14 cellular contexts compared by ENCODE assay signal in genomic region chr19:42089191-42089750, GRCh38. TPM values are rescaled to one million over a fixed set of nuclear protein-coding genes. Genes with fewer than 3 reads are reported as not detected.
DNase-seq lines count a peak whose midpoint lies in the region; ATAC-seq and TF ChIP-seq lines count a peak whose summit lies in the region.
"Had no signal": no experiment of that assay in that cellular context is flagged by ENCODE, and none has a peak within 500 bp of the region (broad histone marks: within the 10 kb centered on the region; RNA-seq: fewer than 3 reads in every experiment).

No MANE protein-coding gene starts in this region.

- H4K5ac ChIP-seq in mesendoderm (ENCODE audit: low read length): no peak overlapping the region

- H4K8ac ChIP-seq in mesendoderm (ENCODE audit: low read depth, low read length): no peak overlapping the region

- H2BK15ac ChIP-seq in mesendoderm (replicated peaks; ENCODE audit: low read depth): no peak overlapping the region

- H3K9ac ChIP-seq in mesendoderm (ENCODE audit: low read length): no peak overlapping the region

- CTCF ChIA-PET in WTC11 (lab: Charles Lee): no interaction called here

- no peak overlapping the region for H3K23ac ChIP-seq in mesendoderm (ENCODE audit: low read length)

- no peak overlapping the region for H2BK5ac ChIP-seq in mesendoderm (ENCODE audit: low read length)

- POLR2A ChIA-PET in WTC11 (lab: Charles Lee): no interaction called here

- H3K9me3 ChIP-seq in right atrium auricular region: no peaks in the 10 kb centered on the region
- H3K9me3 ChIP-seq in transverse colon: no peaks in the 10 kb centered on the region
- no peaks in the 10 kb centered on the region for H3K9me3 ChIP-seq in uterus
- H3K9me3 ChIP-seq: BE2C had no signal

- H3K27me3 ChIP-seq in right atrium auricular region: no peaks in the 10 kb centered on the region
- no peaks in the 10 kb centered on the region for H3K27me3 ChIP-seq in mesendoderm (ENCODE audit: insufficient read depth, low read length, poor library complexity)
- no peaks in the 10 kb centered on the region for H3K27me3 ChIP-seq in transverse colon
- no peaks in the 10 kb centered on the region for H3K27me3 ChIP-seq in uterus
- H3K27me3 ChIP-seq: BE2C had no signal

- no peak for TF ChIP-seq CTCF in right atrium auricular region (IDR thresholded peaks at IDR 0.05)
- TF ChIP-seq CTCF in WTC11 (IDR thresholded peaks at IDR 0.05): no peak
- TF ChIP-seq CTCF in transverse colon (IDR thresholded peaks at IDR 0.05): no peak
- TF ChIP-seq CTCF in uterus (IDR thresholded peaks at IDR 0.05): no peak

- no peaks in the 10 kb centered on the region for H3K36me3 ChIP-seq in right atrium auricular region
- no peaks in the 10 kb centered on the region for H3K36me3 ChIP-seq in mesendoderm (ENCODE audit: control insufficient read depth, insufficient read depth, low read length)
- H3K36me3 ChIP-seq in transverse colon: no peaks in the 10 kb centered on the region
- H3K36me3 ChIP-seq in uterus: no peaks in the 10 kb centered on the region

- no peak overlapping the region for H3K4me3 ChIP-seq in right atrium auricular region
- H3K4me3 ChIP-seq in mesendoderm (ENCODE audit: low read length): no peak overlapping the region
- no peak overlapping the region for H3K4me3 ChIP-seq in transverse colon
- no peak overlapping the region for H3K4me3 ChIP-seq in uterus

- H3K56ac ChIP-seq in mesendoderm (ENCODE audit: low read length): peak overlapping the region; percentile 52

- no CpG with 5 or more reads among the region's 13 CpGs for WGBS in mesendoderm (ENCODE audit: extremely low coverage, insufficient coverage, low lambda C conversion rate)
- 59 to 82% methylated on average over 4 to 13 of the region's 13 CpGs for WGBS in transverse colon (ENCODE audit: low coverage in 1 of 2), 2 donors

- no peaks in the 10 kb centered on the region for H3K79me1 ChIP-seq in mesendoderm (ENCODE audit: low read length)

- in situ Hi-C loops in transverse colon (cut with MboI; ENCODE audit: low pct_ligation_motif_present in 1 of 4, low pct_unique_long_range_greater_than_20kb in 1 of 4, low sequenced_read_pairs in 3 of 4): no loop called here

- DNase-seq in right atrium auricular region (ENCODE audit: low spot score) (no peak), Right ventricle myocardium superior (no peak), WTC11 (ENCODE audit: low spot score) (peak; percentile 54), mesendoderm (no peak), transverse colon (no peak), uterus (no peak), NCI-H510A (lab: John Stamatoyannopoulos, UW) (no peak)
- DNase-seq: anterior cingulate cortex; BE2C; NCI-H345; PC-3; stimulated activated CD4-positive, alpha-beta T cell treated with anti-CD3 and anti-CD28 coated beads, Interleukin-15, amount 100 ng/mL, for 24 hours had no signal

- H3K18ac ChIP-seq in mesendoderm (ENCODE audit: low read length): no peak overlapping the region

- no peaks in the 10 kb centered on the region for H3K79me2 ChIP-seq in mesendoderm (ENCODE audit: control insufficient read depth, insufficient read depth, low read length)

- no peak overlapping the region; the same call in 1 of the 2 replicates for H3K4me3 Mint-ChIP-seq in WTC11
- H3K4me3 Mint-ChIP-seq: neural crest cell had no signal

- no peaks in the 10 kb centered on the region for H3K36me3 Mint-ChIP-seq in WTC11

- H3K27ac Mint-ChIP-seq in WTC11: peak overlapping the region; percentile 73; the same call in 1 of the 2 replicates

- peaks cover 34% of the 10 kb centered on the region for H3K4me1 Mint-ChIP-seq in WTC11

- no peaks in the 10 kb centered on the region for H3K9me3 Mint-ChIP-seq in WTC11
- H3K9me3 Mint-ChIP-seq: neural crest cell had no signal

- no peak for TF ChIP-seq EP300 in transverse colon (IDR thresholded peaks at IDR 0.05; ENCODE audit: low read depth)

- intact Hi-C loops in Right ventricle myocardium superior (cut with DNase I): loop anchor here (10.0 kb wide), 1 partner anchor 94 kb away; the partner anchor contains the start of gene ATP1A3
- intact Hi-C loops in transverse colon (cut with DNase I; ENCODE audit: low total_unique reads): no loop called here
- intact Hi-C loops in uterus (cut with DNase I; ENCODE audit: low total_unique reads): no loop called here

- no peak overlapping the region for H3K4ac ChIP-seq in mesendoderm (ENCODE audit: low read depth, low read length)

- H3K27ac ChIP-seq in right atrium auricular region: peak overlapping the region; percentile 1 to 46
- H3K27ac ChIP-seq in mesendoderm (ENCODE audit: low read depth, low read length): no peak overlapping the region
- H3K27ac ChIP-seq in transverse colon: peak overlapping the region; percentile 50 to 57 (median 54)
- peak overlapping the region in 1 of 2 donors; percentile 21 for H3K27ac ChIP-seq in uterus

- H3K27me3 Mint-ChIP-seq in WTC11 (ENCODE audit: low read depth): no peaks in the 10 kb centered on the region

- ATAC-seq in Right ventricle myocardium superior (ENCODE audit: poor library complexity) (no peak), WTC11 (peak; percentile 32; the same call in 1 of the 2 replicates), GM21515 (IDR thresholded peaks at IDR 0.05; ENCODE audit: unreplicated experiment) (no peak)
- ATAC-seq: PC-3 had no signal

- H2BK120ac ChIP-seq in mesendoderm (ENCODE audit: low read depth, low read length): no peak overlapping the region

- peaks cover 0 to 14% of the 10 kb centered on the region in 2 donors for H3K4me1 ChIP-seq in right atrium auricular region
- H3K4me1 ChIP-seq in mesendoderm (ENCODE audit: control insufficient read depth, low read depth, low read length): no peaks in the 10 kb centered on the region
- H3K4me1 ChIP-seq in transverse colon: peaks cover 12 to 23% (median 19%) of the 10 kb centered on the region in 4 donors
- H3K4me1 ChIP-seq in uterus: no peaks in the 10 kb centered on the region

- H3K4me2 ChIP-seq in mesendoderm (ENCODE audit: low read length): no peak overlapping the region

- H2AK5ac ChIP-seq in mesendoderm (ENCODE audit: low read length): no peak overlapping the region

- TF ChIP-seq POLR2A in transverse colon (IDR thresholded peaks at IDR 0.05) (no peak), uterus (IDR thresholded peaks at IDR 0.05) (no peak)

TF ChIP-seq in WTC11, 78 proteins besides CTCF, POLR2A, EP300 and RAD21 (continues in another document):
- TF ChIP-seq RORB (CRISPR knock-in tag; IDR thresholded peaks at IDR 0.05): no peak
- no peak for TF ChIP-seq NFE2L1 (CRISPR knock-in tag; IDR thresholded peaks at IDR 0.05)
- no peak for TF ChIP-seq GTF2I (CRISPR knock-in tag; conservative IDR thresholded peaks at IDR 0.05)
- no peak for TF ChIP-seq ZNF263 (CRISPR knock-in tag; IDR thresholded peaks at IDR 0.05; ENCODE audit: low read depth)
- TF ChIP-seq ZSCAN18 (CRISPR knock-in tag; IDR thresholded peaks at IDR 0.05): no peak
- TF ChIP-seq HMGA2 (CRISPR knock-in tag; IDR thresholded peaks at IDR 0.05): no peak
- TF ChIP-seq ZNF219 (CRISPR knock-in tag; IDR thresholded peaks at IDR 0.05; ENCODE audit: borderline replicate concordance): no peak
- TF ChIP-seq NFATC4 (CRISPR knock-in tag; IDR thresholded peaks at IDR 0.05): no peak
- TF ChIP-seq MXD4 (CRISPR knock-in tag; IDR thresholded peaks at IDR 0.05; ENCODE audit: borderline replicate concordance): no peak
- TF ChIP-seq FOXK1 (CRISPR knock-in tag; IDR thresholded peaks at IDR 0.05): no peak
- TF ChIP-seq SMAD4 (CRISPR knock-in tag; IDR thresholded peaks at IDR 0.05): no peak
- no peak for TF ChIP-seq CBFB (CRISPR knock-in tag; IDR thresholded peaks at IDR 0.05; ENCODE audit: low read depth)
- TF ChIP-seq ZMAT4 (CRISPR knock-in tag; IDR thresholded peaks at IDR 0.05): no peak
- TF ChIP-seq JAZF1 (CRISPR knock-in tag; IDR thresholded peaks at IDR 0.05): no peak

RNA-seq across cellular contexts. Expression of gene ZNF574, which starts 13.3 kb away (rescaled TPM):
- 10 to 100 TPM in 1 of 2 donors, 1 to 10 TPM in 1; 8.1 to 13.6 TPM for total RNA-seq in right atrium auricular region
- 8.4 TPM for total RNA-seq in Right ventricle myocardium superior
- total RNA-seq in WTC11 (2021): 30.6 to 34.0 TPM (median 33.4 TPM) in 3 replicates
- 14.4 TPM for polyA plus RNA-seq in mesendoderm (2013, experiment 1 of 2)
- polyA plus RNA-seq in mesendoderm (2013, experiment 2 of 2): 14.1 TPM
- total RNA-seq in transverse colon: 10 to 100 TPM in 3 of 4 donors, 1 to 10 TPM in 1; 8.0 to 18.7 (median 16.5) TPM
- total RNA-seq in uterus: 10 to 100 TPM in 3 of 4 donors, 1 to 10 TPM in 1; 5.6 to 19.9 (median 14.1) TPM

RNA-seq across cellular contexts. Expression of gene GRIK5, which starts 19.3 kb away (rescaled TPM):
- 10 to 100 TPM in 1 of 2 donors, 1 to 10 TPM in 1; 8.1 to 17.1 TPM for total RNA-seq in right atrium auricular region
- total RNA-seq in Right ventricle myocardium superior: 4.0 TPM
- 52.3 to 71.3 TPM (median 66.3 TPM) in 3 replicates for total RNA-seq in WTC11 (2021)
- 13.3 TPM for polyA plus RNA-seq in mesendoderm (2013, experiment 1 of 2)
- polyA plus RNA-seq in mesendoderm (2013, experiment 2 of 2): 12.9 TPM
- total RNA-seq in transverse colon: 10 to 100 TPM in 1 of 4 donors, 1 to 10 TPM in 3; 1.6 to 13.1 (median 3.6) TPM
- total RNA-seq in uterus: 10 to 100 TPM in 1 of 4 donors, 1 to 10 TPM in 2, not detected in 1; 5.6 to 17.8 (median 7.0) TPM
- total RNA-seq: PC-3 had no signal

RNA-seq across cellular contexts. Expression of gene POU2F2, which starts 43.0 kb away (rescaled TPM):
- total RNA-seq in right atrium auricular region: under 1 TPM; 0.11 to 0.83 TPM
- 0.91 TPM for total RNA-seq in Right ventricle myocardium superior
- total RNA-seq in WTC11 (2021): 6.0 to 7.7 TPM (median 6.6 TPM) in 3 replicates
- polyA plus RNA-seq in mesendoderm (2013, experiment 1 of 2): 4.6 TPM
- 5.5 TPM for polyA plus RNA-seq in mesendoderm (2013, experiment 2 of 2)
- total RNA-seq in transverse colon: 1 to 10 TPM in 3 of 4 donors, under 1 TPM in 1; 0.96 to 7.1 (median 3.4) TPM
- total RNA-seq in uterus: 1 to 10 TPM in 1 of 4 donors, under 1 TPM in 2, not detected in 1; 0.55 to 3.2 (median 0.77) TPM
